In the genomic region with DNA sequence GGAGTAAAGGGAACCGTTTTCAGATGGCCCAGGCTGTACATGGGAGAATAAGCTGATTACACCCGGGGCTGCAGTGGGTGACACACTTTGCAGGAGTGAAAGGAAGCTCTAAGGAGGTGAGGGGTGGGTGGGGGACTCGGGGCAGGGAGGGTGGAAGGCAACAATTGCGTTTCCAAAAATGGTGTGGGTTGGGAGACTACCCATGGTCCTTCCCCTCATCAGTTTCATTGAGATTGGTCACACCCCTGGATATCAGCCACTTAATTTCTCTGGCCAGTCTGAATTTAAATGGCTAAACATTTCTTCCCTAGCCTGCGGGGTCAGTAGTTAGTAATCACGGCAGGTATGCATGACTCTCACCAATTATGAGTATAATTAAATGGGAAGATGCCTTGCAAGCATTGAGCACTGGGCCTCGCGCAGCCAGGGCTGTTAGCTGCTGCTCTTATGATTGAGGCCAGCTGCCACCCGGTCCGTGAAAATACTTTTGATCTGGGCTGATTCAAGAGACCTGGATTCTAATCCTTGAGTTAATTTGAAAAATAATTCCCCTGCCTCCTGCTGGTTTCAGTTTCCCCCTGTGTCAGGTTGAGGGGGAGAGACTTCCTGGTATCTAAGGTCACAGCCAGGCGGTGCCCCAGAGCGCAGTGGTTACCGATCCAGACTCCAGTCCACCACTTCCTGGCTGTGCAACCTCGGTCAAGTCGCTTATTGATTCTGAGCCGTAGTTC, we compare ENCODE assay signal across 8 cellular contexts. TPM values are rescaled to one million over a fixed set of nuclear protein-coding genes. Genes with fewer than 3 reads are reported as not detected.
DNase-seq lines count a peak whose midpoint lies in the region; ATAC-seq and TF ChIP-seq lines count a peak whose summit lies in the region.

No MANE protein-coding gene starts in this region.

- peaks cover 42% of the 10 kb centered on the region for H3K4me1 Mint-ChIP-seq in HFFc6 (ENCODE audit: low read depth)
- peaks cover 96% of the 10 kb centered on the region for H3K4me1 Mint-ChIP-seq in stimulated activated naive CD8-positive, alpha-beta T cell treated with anti-CD3 and anti-CD28 coated beads, Interleukin-15, amount 100 ng/mL, for 72 hours

- DNase-seq in NCI-H1417 (lab: John Stamatoyannopoulos, UW) (peak in 2 of 3 experiments; percentile 41 to 74), NCI-H1417 treated with DMSO at 0.1 percent for 48 hours (lab: John Stamatoyannopoulos, UW) (no peak), HFFc6 (no peak), OCI-LY7 (ENCODE audit: low spot score) (peak; percentile 55), astrocyte of the hippocampus (ENCODE audit: low read depth, low spot score) (peak; percentile 26), NCI-H345 (lab: John Stamatoyannopoulos, UW) (no peak), esophagus muscularis mucosa (ENCODE audit: extremely low spot score) (no peak)
- peak; percentile 21 to 58 for DNase-seq in stimulated activated naive CD8-positive, alpha-beta T cell treated with anti-CD3 and anti-CD28 coated beads, Interleukin-15, amount 100 ng/mL, for 72 hours

- H3K9me3 Mint-ChIP-seq in HFFc6, result no peaks in the 10 kb centered on the region
- no peaks in the 10 kb centered on the region for H3K9me3 Mint-ChIP-seq in stimulated activated naive CD8-positive, alpha-beta T cell treated with anti-CD3 and anti-CD28 coated beads, Interleukin-15, amount 100 ng/mL, for 72 hours

- peak overlapping the region; percentile 48; the same call in 1 of the 2 replicates for H3K27ac Mint-ChIP-seq in HFFc6
- peak overlapping the region; percentile 59 to 73 for H3K27ac Mint-ChIP-seq in stimulated activated naive CD8-positive, alpha-beta T cell treated with anti-CD3 and anti-CD28 coated beads, Interleukin-15, amount 100 ng/mL, for 72 hours

- H3K9me3 ChIP-seq in OCI-LY7 (ENCODE audit: low read length) (no peaks in the 10 kb centered on the region), esophagus muscularis mucosa (no peaks in the 10 kb centered on the region)

- 0 out of 2 replicates have a peak overlapping the region, but pooled peaks have one; percentile 41 for H3K4me3 Mint-ChIP-seq in HFFc6
- H3K4me3 Mint-ChIP-seq in stimulated activated naive CD8-positive, alpha-beta T cell treated with anti-CD3 and anti-CD28 coated beads, Interleukin-15, amount 100 ng/mL, for 72 hours, result peak overlapping the region; percentile 66 to 69

- intact Hi-C loops in OCI-LY7 (cut with micrococcal nuclease; ENCODE audit: unreplicated experiment) (no loop called here), esophagus muscularis mucosa (cut with DNase I) (no loop called here)

- peaks cover 15% of the 10 kb centered on the region for H3K36me3 Mint-ChIP-seq in HFFc6 (ENCODE audit: low read depth)

- H3K27me3 Mint-ChIP-seq in HFFc6 (ENCODE audit: insufficient read depth), result peaks cover 2% of the 10 kb centered on the region
- H3K27me3 Mint-ChIP-seq in stimulated activated naive CD8-positive, alpha-beta T cell treated with anti-CD3 and anti-CD28 coated beads, Interleukin-15, amount 100 ng/mL, for 72 hours, result no peaks in the 10 kb centered on the region

- H3K4me3 ChIP-seq in OCI-LY7 (ENCODE audit: low read depth, low read length, poor library complexity, severe bottlenecking) (no peak overlapping the region), esophagus muscularis mucosa (no peak overlapping the region)

- H3K27me3 ChIP-seq in esophagus muscularis mucosa, result no peaks in the 10 kb centered on the region

- POLR2A ChIA-PET in OCI-LY7 (lab: Charles Lee), result interaction anchor here (0.5 to 2.0 kb wide), 9 partner anchors 10 to 635 kb away, joined by 3 to 5 read pairs (median 3); no protein-coding TSS in a partner anchor

- no peaks in the 10 kb centered on the region for H3K9me2 ChIP-seq in OCI-LY7 (ENCODE audit: insufficient read depth, low read length)

- BruUV-seq in OCI-LY7 (replicated peaks; lab: Mats Ljungman, UMichigan), result no TSS peak

- peaks cover 83% of the 10 kb centered on the region for H3K4me1 ChIP-seq in OCI-LY7 (ENCODE audit: insufficient read depth, low read length, poor library complexity, severe bottlenecking)
- H3K4me1 ChIP-seq in esophagus muscularis mucosa, result peaks cover 4 to 84% (median 67%) of the 10 kb centered on the region in 4 donors

- peak overlapping the region; percentile 90 for H3K27ac ChIP-seq in OCI-LY7 (ENCODE audit: low read depth, low read length, poor library complexity, severe bottlenecking)
- no peak overlapping the region for H3K27ac ChIP-seq in esophagus muscularis mucosa (replicated peaks in 1 of 4)

- TF ChIP-seq EP300 in esophagus muscularis mucosa (IDR thresholded peaks at IDR 0.05), result no peak

- H4K20me1 ChIP-seq in OCI-LY7 (ENCODE audit: insufficient read depth, low read length), result peaks cover 12% of the 10 kb centered on the region; the same call in 1 of the 2 replicates

- CTCF ChIA-PET in OCI-LY7 (lab: Charles Lee; ENCODE audit: unreplicated experiment), result interaction anchor here (0.5 to 0.7 kb wide), 4 partner anchors 11 to 357 kb away, joined by 3 to 7 read pairs (median 6); no protein-coding TSS in a partner anchor

- no peak overlapping the region for H2AFZ ChIP-seq in OCI-LY7 (ENCODE audit: low read length)

- H3K4me2 ChIP-seq in OCI-LY7 (ENCODE audit: low read length), result peak overlapping the region; percentile 90

- WGBS in esophagus muscularis mucosa, result 77% methylated on average over 13 of the region's 16 CpGs

- H3K36me3 ChIP-seq in OCI-LY7 (ENCODE audit: insufficient read depth, low read length) (peaks cover 61% of the 10 kb centered on the region; the same call in 1 of the 2 replicates), esophagus muscularis mucosa (no peaks in the 10 kb centered on the region)

- ATAC-seq in stimulated activated naive CD8-positive, alpha-beta T cell treated with anti-CD3 and anti-CD28 coated beads, Interleukin-15, amount 100 ng/mL, for 72 hours, result peak; percentile 74

- TF ChIP-seq POLR2A in esophagus muscularis mucosa (IDR thresholded peaks at IDR 0.05; ENCODE audit: low read depth), result no peak

- no peak for TF ChIP-seq CTCF in HFFc6 (IDR thresholded peaks at IDR 0.05)
- peak; percentile 41; the same call in 1 of the 2 replicates for TF ChIP-seq CTCF in OCI-LY7 (conservative IDR thresholded peaks at IDR 0.05; ENCODE audit: low read length)
- no peak for TF ChIP-seq CTCF in esophagus muscularis mucosa (IDR thresholded peaks at IDR 0.05)

- H3K79me2 ChIP-seq in OCI-LY7 (ENCODE audit: insufficient read depth, low read depth, low read length), result peaks cover 81% of the 10 kb centered on the region; the same call in 1 of the 2 replicates

RNA-seq across cellular contexts. Expression of gene SLC6A6, which starts 23.3 kb away (rescaled TPM):
- 10 to 100 TPM; 22.5 to 33.0 (median 28.6) TPM for total RNA-seq in HFFc6 (2021; fragmentation: NEBNext Ultra II Directional; extraction: Animal tissue kit (Norgen Biotek cat#: 25700))
- total RNA-seq in OCI-LY7 (2014; rRNA removed; shearing (Covaris generic)), result 36.7 and 43.0 TPM in 2 replicates
- total RNA-seq in OCI-LY7 (2022) (44.6 and 51.8 TPM in 2 replicates), esophagus muscularis mucosa (10 to 100 TPM; 15.0 to 36.2 (median 23.7) TPM)

Comparison
In these comparisons a context has a peak if more than half of its experiments do, and no peak if none do; other contexts are left out.
1. DNase-seq: peak in NCI-H1417 (2 of 3), OCI-LY7 (single experiment), astrocyte of the hippocampus (single experiment) and stimulated activated naive CD8-positive, alpha-beta T cell treated with anti-CD3 and anti-CD28 coated beads, Interleukin-15, amount 100 ng/mL, for 72 hours (2 of 2); none in NCI-H1417 treated with DMSO at 0.1 percent for 48 hours (single experiment), HFFc6 (single experiment), NCI-H345 (single experiment) and esophagus muscularis mucosa (single experiment).